12 cellular contexts compared by ENCODE assay signal in the genomic region with DNA sequence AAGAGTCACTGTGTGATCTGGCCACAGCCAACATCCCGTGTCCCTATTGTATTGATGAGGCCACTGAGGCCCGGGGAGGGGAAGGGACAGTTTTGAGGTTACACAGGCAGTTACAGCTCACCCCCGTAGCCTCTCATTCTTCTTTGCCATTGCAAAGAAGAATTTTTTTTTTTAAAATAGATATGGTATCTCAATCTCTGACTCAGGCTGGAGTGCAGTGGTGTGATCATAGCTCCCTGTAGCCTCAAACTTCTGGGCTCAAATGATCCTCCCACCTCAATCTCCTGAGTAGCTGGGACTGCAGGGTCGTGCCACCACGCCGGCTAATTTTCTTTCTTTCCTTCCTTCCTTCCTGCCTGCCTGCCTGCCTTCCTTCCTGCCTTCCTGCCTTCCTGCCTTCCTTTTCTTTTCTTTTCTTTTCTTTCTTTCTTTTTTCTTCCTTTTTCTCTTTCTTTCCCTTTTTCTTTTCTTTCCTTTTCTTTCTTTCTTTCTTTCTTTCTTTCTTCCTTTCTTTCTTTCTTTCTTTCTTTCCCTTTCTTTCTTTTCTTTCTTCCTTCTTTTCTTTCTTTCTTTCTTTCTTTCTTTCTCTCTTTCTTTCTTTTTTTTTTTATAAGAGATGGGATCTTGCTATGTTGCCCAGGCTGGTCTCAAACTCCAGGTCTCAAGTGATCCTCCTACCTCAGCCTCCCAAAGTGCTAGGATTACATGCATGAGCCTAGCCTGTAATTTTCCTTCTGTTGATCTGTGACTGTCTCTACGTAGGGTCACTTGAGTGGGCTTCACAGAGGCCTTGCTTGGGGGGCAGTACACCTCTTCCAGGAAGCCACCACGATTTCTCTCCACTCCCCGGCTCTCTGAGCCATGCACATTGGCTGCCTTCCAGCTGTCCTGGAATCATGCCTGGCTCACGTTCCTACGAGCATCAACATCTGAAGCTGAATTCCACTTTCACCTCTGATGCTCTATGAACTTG. TPM values are rescaled to one million over a fixed set of nuclear protein-coding genes. Genes with fewer than 3 reads are reported as not detected.
DNase-seq lines count a peak whose midpoint lies in the region; ATAC-seq and TF ChIP-seq lines count a peak whose summit lies in the region.
"Had no signal": no experiment of that assay in that cellular context is flagged by ENCODE, and none has a peak within 500 bp of the region (broad histone marks: within the 10 kb centered on the region; RNA-seq: fewer than 3 reads in every experiment).

No MANE protein-coding gene starts in this region.

- intact Hi-C loops in activated CD4-positive, alpha-beta T cell treated with anti-CD3 and anti-CD28 coated beads, Interleukin-2, amount 10 ng/mL, durations not matched to agents 24 days and 14 days (cut with micrococcal nuclease): no loop called here

- no peak overlapping the region for H3K4me3 ChIP-seq in neural progenitor cell

- DNase-seq in EH (ENCODE audit: low read depth): peak; percentile 80
- DNase-seq in NCI-H69 (lab: John Stamatoyannopoulos, UW): peak; percentile 27
- DNase-seq in dermis microvascular lymphatic vessel endothelial cell (ENCODE audit: low read depth in 2 of 2): peak; percentile 56 to 61
- no peak for DNase-seq in neural progenitor cell (ENCODE audit: low spot score)
- no peak for DNase-seq in stimulated activated effector memory CD8-positive, alpha-beta T cell treated with anti-CD3 and anti-CD28 coated beads, Interleukin-12 subunit alpha, Interleukin-12 subunit beta, amount 100 ng/mL, for 72 hours (ENCODE audit: low spot score in 2 of 2)
- no peak for DNase-seq in activated CD4-positive, alpha-beta T cell treated with anti-CD3 and anti-CD28 coated beads, Interleukin-2, amount 10 ng/mL, durations not matched to agents 24 days and 14 days
- DNase-seq: activated CD4-positive, alpha-beta T cell treated with anti-CD3 and anti-CD28 coated beads for 48 hours had no signal

- H3K4me2 ChIP-seq in neural progenitor cell: no peak overlapping the region

- no peak overlapping the region for H3K27ac ChIP-seq in neural progenitor cell

- no peaks in the 10 kb centered on the region for H3F3A ChIP-seq in neural progenitor cell (ENCODE audit: low read depth)

- no peaks in the 10 kb centered on the region for H3K79me2 ChIP-seq in neural progenitor cell (ENCODE audit: low read depth)

- no peak for TF ChIP-seq CTCF in neural progenitor cell (IDR thresholded peaks at IDR 0.05)

- H3K9me3 ChIP-seq in neural progenitor cell (ENCODE audit: low read depth): no peaks in the 10 kb centered on the region

- H2AFZ ChIP-seq in neural progenitor cell (replicated peaks): no peak overlapping the region

- no peaks in the 10 kb centered on the region for H3K36me3 ChIP-seq in neural progenitor cell

- no peaks in the 10 kb centered on the region for H4K20me1 ChIP-seq in neural progenitor cell (ENCODE audit: low read depth)

- H3K4me1 Mint-ChIP-seq in neural progenitor cell: peaks cover 37% of the 10 kb centered on the region
- H3K4me1 Mint-ChIP-seq in stimulated activated effector memory CD8-positive, alpha-beta T cell treated with anti-CD3 and anti-CD28 coated beads, Interleukin-12 subunit alpha, Interleukin-12 subunit beta, amount 100 ng/mL, for 72 hours: peaks cover 6% of the 10 kb centered on the region
- peaks cover 5% of the 10 kb centered on the region for H3K4me1 Mint-ChIP-seq in activated CD4-positive, alpha-beta T cell treated with anti-CD3 and anti-CD28 coated beads, Interleukin-2, amount 10 ng/mL, durations not matched to agents 24 days and 14 days
- H3K4me1 Mint-ChIP-seq: memory B cell had no signal

- peak overlapping the region; percentile 72 for H3K27ac Mint-ChIP-seq in neural progenitor cell
- H3K27ac Mint-ChIP-seq in stimulated activated effector memory CD8-positive, alpha-beta T cell treated with anti-CD3 and anti-CD28 coated beads, Interleukin-12 subunit alpha, Interleukin-12 subunit beta, amount 100 ng/mL, for 72 hours: no peak overlapping the region
- H3K27ac Mint-ChIP-seq in activated CD4-positive, alpha-beta T cell treated with anti-CD3 and anti-CD28 coated beads, Interleukin-2, amount 10 ng/mL, durations not matched to agents 24 days and 14 days: no peak overlapping the region
- H3K27ac Mint-ChIP-seq: activated naive CD8-positive, alpha-beta T cell; memory B cell had no signal

- ATAC-seq in stimulated activated effector memory CD8-positive, alpha-beta T cell treated with anti-CD3 and anti-CD28 coated beads, Interleukin-12 subunit alpha, Interleukin-12 subunit beta, amount 100 ng/mL, for 72 hours: no peak
- ATAC-seq in HG03108 (IDR thresholded peaks at IDR 0.05; ENCODE audit: unreplicated experiment) (no peak), GM18873 (IDR thresholded peaks at IDR 0.05; ENCODE audit: low FRiP score, unreplicated experiment) (no peak)
- ATAC-seq: Panc1 had no signal

- H3K36me3 Mint-ChIP-seq in neural progenitor cell: peaks cover 4% of the 10 kb centered on the region
- no peaks in the 10 kb centered on the region for H3K36me3 Mint-ChIP-seq in stimulated activated effector memory CD8-positive, alpha-beta T cell treated with anti-CD3 and anti-CD28 coated beads, Interleukin-12 subunit alpha, Interleukin-12 subunit beta, amount 100 ng/mL, for 72 hours
- no peaks in the 10 kb centered on the region for H3K36me3 Mint-ChIP-seq in activated CD4-positive, alpha-beta T cell treated with anti-CD3 and anti-CD28 coated beads, Interleukin-2, amount 10 ng/mL, durations not matched to agents 24 days and 14 days (ENCODE audit: low read depth)
- H3K36me3 Mint-ChIP-seq: memory B cell had no signal

- no peak overlapping the region for H3K4me3 Mint-ChIP-seq in neural progenitor cell
- no peak overlapping the region for H3K4me3 Mint-ChIP-seq in stimulated activated effector memory CD8-positive, alpha-beta T cell treated with anti-CD3 and anti-CD28 coated beads, Interleukin-12 subunit alpha, Interleukin-12 subunit beta, amount 100 ng/mL, for 72 hours
- no peak overlapping the region for H3K4me3 Mint-ChIP-seq in activated CD4-positive, alpha-beta T cell treated with anti-CD3 and anti-CD28 coated beads, Interleukin-2, amount 10 ng/mL, durations not matched to agents 24 days and 14 days
- H3K4me3 Mint-ChIP-seq: activated naive CD8-positive, alpha-beta T cell; memory B cell had no signal

- H3K4me1 ChIP-seq in neural progenitor cell: no peaks in the 10 kb centered on the region

- peaks cover 20% of the 10 kb centered on the region for H3K27me3 Mint-ChIP-seq in neural progenitor cell (ENCODE audit: insufficient read depth, low read depth)
- peaks cover 3% of the 10 kb centered on the region for H3K27me3 Mint-ChIP-seq in activated CD4-positive, alpha-beta T cell treated with anti-CD3 and anti-CD28 coated beads, Interleukin-2, amount 10 ng/mL, durations not matched to agents 24 days and 14 days

- H3K9ac ChIP-seq in neural progenitor cell: no peak overlapping the region

- no peaks in the 10 kb centered on the region for H3K27me3 ChIP-seq in neural progenitor cell

- peaks cover 20% of the 10 kb centered on the region for H3K9me3 Mint-ChIP-seq in neural progenitor cell
- no peaks in the 10 kb centered on the region for H3K9me3 Mint-ChIP-seq in stimulated activated effector memory CD8-positive, alpha-beta T cell treated with anti-CD3 and anti-CD28 coated beads, Interleukin-12 subunit alpha, Interleukin-12 subunit beta, amount 100 ng/mL, for 72 hours
- no peaks in the 10 kb centered on the region for H3K9me3 Mint-ChIP-seq in activated CD4-positive, alpha-beta T cell treated with anti-CD3 and anti-CD28 coated beads, Interleukin-2, amount 10 ng/mL, durations not matched to agents 24 days and 14 days

RNA-seq across cellular contexts. Expression of gene TMEM270, which starts 31.3 kb away (rescaled TPM):
- total RNA-seq in dermis microvascular lymphatic vessel endothelial cell: not detected in 2 replicates
- not detected in 2 replicates for total RNA-seq in neural progenitor cell (ENCODE audit: low replicate concordance)
- total RNA-seq in activated CD4-positive, alpha-beta T cell treated with anti-CD3 and anti-CD28 coated beads, Interleukin-2, amount 10 ng/mL, durations not matched to agents 24 days and 14 days: not detected in 2 replicates

RNA-seq across cellular contexts. Expression of gene METTL27, which starts 50.0 kb away (rescaled TPM):
- 0.90 and 1.0 TPM in 2 replicates for total RNA-seq in dermis microvascular lymphatic vessel endothelial cell
- total RNA-seq in neural progenitor cell (ENCODE audit: low replicate concordance): 10.5 and 12.0 TPM in 2 replicates
- 1.3 and 1.9 TPM in 2 replicates for total RNA-seq in activated CD4-positive, alpha-beta T cell treated with anti-CD3 and anti-CD28 coated beads, Interleukin-2, amount 10 ng/mL, durations not matched to agents 24 days and 14 days

Comparison
In these comparisons a context has a peak if more than half of its experiments do, and no peak if none do; other contexts are left out.
1. DNase-seq: peak in EH (single experiment), NCI-H69 (single experiment) and dermis microvascular lymphatic vessel endothelial cell (2 of 2); none in neural progenitor cell (single experiment), stimulated activated effector memory CD8-positive, alpha-beta T cell treated with anti-CD3 and anti-CD28 coated beads, Interleukin-12 subunit alpha, Interleukin-12 subunit beta, amount 100 ng/mL, for 72 hours (0 of 2) and activated CD4-positive, alpha-beta T cell treated with anti-CD3 and anti-CD28 coated beads, Interleukin-2, amount 10 ng/mL, durations not matched to agents 24 days and 14 days (single experiment).